13 cellular contexts compared by ENCODE assay signal in the genomic region with DNA sequence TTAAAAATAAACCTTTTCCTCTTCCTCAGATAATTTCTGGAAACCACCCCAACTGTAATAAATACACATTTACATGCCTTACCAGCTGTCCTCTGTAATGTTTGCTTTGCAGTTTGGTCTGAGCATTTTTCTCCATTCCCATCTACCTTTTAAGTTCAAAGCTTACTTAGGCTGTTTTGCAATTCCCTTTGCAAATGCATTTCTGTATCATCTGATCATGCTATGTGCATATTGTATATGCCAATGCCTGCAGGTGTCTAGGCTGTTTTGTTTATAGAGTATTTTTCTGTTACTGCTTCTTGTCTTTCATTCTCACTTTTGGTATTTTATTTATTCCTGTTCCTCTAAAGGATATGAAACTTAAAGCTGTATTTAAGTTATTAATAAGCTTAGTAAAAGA.
DNase-seq lines count a peak whose midpoint lies in the region; ATAC-seq and TF ChIP-seq lines count a peak whose summit lies in the region.
"Had no signal": no experiment of that assay in that cellular context is flagged by ENCODE, and none has a peak within 500 bp of the region (broad histone marks: within the 10 kb centered on the region; RNA-seq: fewer than 3 reads in every experiment).

No MANE protein-coding gene starts in this region.

- H3K27me3 ChIP-seq in ACC112 (ENCODE audit: insufficient read depth, low read length) (no peaks in the 10 kb centered on the region), OCI-LY1 (ENCODE audit: insufficient read depth, low read length) (no peaks in the 10 kb centered on the region), MG63 (no peaks in the 10 kb centered on the region)
- H3K27me3 ChIP-seq: stomach had no signal

- no peak for TF ChIP-seq CTCF in OCI-LY1 (IDR thresholded peaks at IDR 0.05; ENCODE audit: low read length)

- H3K9me3 ChIP-seq in OCI-LY1 (ENCODE audit: low read length) (no peaks in the 10 kb centered on the region), MG63 (no peaks in the 10 kb centered on the region)
- H3K9me3 ChIP-seq: stomach had no signal

- no peaks in the 10 kb centered on the region for H3F3A ChIP-seq in OCI-LY1 (ENCODE audit: insufficient read depth, low read length)

- H3K27ac ChIP-seq in ACC112 (ENCODE audit: low read depth, low read length) (peak overlapping the region; percentile 99), OCI-LY1 (ENCODE audit: low read depth, low read length, poor library complexity, severe bottlenecking) (peak overlapping the region; percentile 35)
- H3K27ac ChIP-seq: VCaP had no signal

- H4K20me1 ChIP-seq in OCI-LY1 (ENCODE audit: insufficient read depth, low read length) = no peaks in the 10 kb centered on the region

- DNase-seq in NCI-H1417 (lab: John Stamatoyannopoulos, UW) (no peak), MG63 (no peak)
- DNase-seq in stimulated activated CD4-positive, alpha-beta T cell treated with anti-CD3 and anti-CD28 coated beads, Interleukin-4, amount 100 ng/mL, for 1 hour = no peak
- DNase-seq: activated T-cell treated with anti-CD3 and anti-CD28 coated beads, Interleukin-2, amount 50 U/mL, for 72 hours; NCI-H187; RPMI8226; stomach had no signal

- H3K4me1 ChIP-seq in ACC112 (ENCODE audit: control insufficient read depth, insufficient read depth, low read length, unreplicated experiment) (peaks cover 61% of the 10 kb centered on the region), OCI-LY1 (ENCODE audit: insufficient read depth, low read length, severe bottlenecking) (peaks cover 19% of the 10 kb centered on the region)

- H3K36me3 ChIP-seq in ACC112 (ENCODE audit: insufficient read depth, low read length) (0 out of 2 replicates have a peak, but pooled peaks cover under 1% of the 10 kb centered on the region), OCI-LY1 (ENCODE audit: insufficient read depth, low read length) (peaks cover 12% of the 10 kb centered on the region; the same call in 1 of the 2 replicates), MG63 (no peaks in the 10 kb centered on the region)

- ATAC-seq in GM19455 (IDR thresholded peaks at IDR 0.05; ENCODE audit: unreplicated experiment) (peak; percentile 71), HG02938 (IDR thresholded peaks at IDR 0.05; ENCODE audit: unreplicated experiment) (peak; percentile 68), HG03469 (IDR thresholded peaks at IDR 0.05; ENCODE audit: unreplicated experiment) (no peak)

- H2AFZ ChIP-seq in ACC112 (ENCODE audit: low read length, unreplicated experiment) (no peak overlapping the region), OCI-LY1 (ENCODE audit: low read length) (no peak overlapping the region)

- no peaks in the 10 kb centered on the region for H3K9me2 ChIP-seq in OCI-LY1 (ENCODE audit: low read depth, low read length)

- H3K79me2 ChIP-seq in ACC112 (ENCODE audit: control insufficient read depth, insufficient read depth, low read length, unreplicated experiment) (peaks cover 18% of the 10 kb centered on the region), OCI-LY1 (ENCODE audit: insufficient read depth, low read length) (no peaks in the 10 kb centered on the region)

- no peak overlapping the region for H3K9ac ChIP-seq in OCI-LY1 (ENCODE audit: low read length)

- no peak overlapping the region for H3K4me2 ChIP-seq in OCI-LY1 (ENCODE audit: low read length)

- H3K4me3 ChIP-seq in ACC112 (ENCODE audit: low read depth, low read length) (no peak overlapping the region), OCI-LY1 (ENCODE audit: low read depth, low read length, poor library complexity, severe bottlenecking) (no peak overlapping the region), MG63 (no peak overlapping the region)
- H3K4me3 ChIP-seq: stomach had no signal
